In the genomic region with DNA sequence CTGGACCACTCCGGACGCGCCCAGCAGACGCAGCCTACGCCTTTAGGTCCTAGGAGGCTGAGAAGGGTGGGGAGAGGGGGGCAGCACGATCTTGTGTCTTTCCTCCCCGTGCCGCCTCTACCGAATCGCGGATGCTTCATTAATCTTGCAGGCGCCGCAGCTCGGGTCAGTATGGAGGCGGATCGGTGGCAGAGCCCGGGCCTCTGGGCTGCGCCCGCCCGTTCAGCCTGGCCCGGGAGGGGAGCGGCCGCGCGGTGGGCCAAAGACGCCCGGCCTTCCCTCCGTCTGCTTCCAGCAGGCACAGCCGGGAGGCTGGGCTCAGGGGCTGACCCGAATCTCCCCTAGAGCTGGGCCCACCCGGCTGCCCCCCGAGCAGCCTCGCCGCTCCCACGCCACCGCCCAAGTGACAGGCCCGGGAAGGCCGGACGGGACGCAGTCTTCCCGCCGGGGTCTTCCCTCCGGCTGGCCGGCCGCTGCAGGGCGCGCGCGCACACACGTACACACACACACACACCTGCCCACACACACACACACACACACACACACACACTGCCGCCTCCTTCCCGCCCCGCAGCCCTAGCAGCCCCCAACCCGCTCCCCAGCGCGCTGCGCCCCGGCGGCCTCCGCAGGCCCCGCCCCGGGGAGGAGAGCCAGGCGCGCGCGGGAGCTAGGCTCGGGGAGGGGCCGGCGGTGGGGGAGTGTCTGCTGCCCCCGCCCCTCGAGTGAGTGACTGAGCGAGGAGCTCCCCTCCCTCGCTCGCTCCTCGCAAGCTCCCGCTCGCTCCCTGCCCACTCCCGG, we compare ENCODE assay signal across 8 cellular contexts. TPM values are rescaled to one million over a fixed set of nuclear protein-coding genes. Genes with fewer than 3 reads are reported as not detected.
DNase-seq lines count a peak whose midpoint lies in the region; ATAC-seq and TF ChIP-seq lines count a peak whose summit lies in the region.

A gene with protein sequence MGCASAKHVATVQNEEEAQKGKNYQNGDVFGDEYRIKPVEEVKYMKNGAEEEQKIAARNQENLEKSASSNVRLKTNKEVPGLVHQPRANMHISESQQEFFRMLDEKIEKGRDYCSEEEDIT (plus strand): TSS at position 759 of the 798 bp plus-strand sequence. CDS start 90,481 bp downstream, outside the sequence.

- H3K4me1 ChIP-seq in ascending aorta (peaks cover 0 to 5% of the 10 kb centered on the region in 2 donors), right atrium auricular region (peaks cover 0 to 25% of the 10 kb centered on the region in 2 donors), prostate gland (replicated peaks) (no peaks in the 10 kb centered on the region), upper lobe of right lung (peaks cover 9% of the 10 kb centered on the region)

- H3K27ac Mint-ChIP-seq in T-helper 17 cell: no peak within 1 kb of the TSS

- intact Hi-C loops in ascending aorta (cut with DNase I) (loop anchor here (5.0 to 10.0 kb wide), 6 partner anchors 121 to 914 kb away; a partner anchor contains a TSS), prostate gland (cut with DNase I) (loop anchor here (2.0 to 10.0 kb wide), 4 partner anchors 96 to 312 kb away; no protein-coding TSS in a partner anchor), upper lobe of right lung (cut with DNase I) (no loop called here)

- peaks cover 6% of the 10 kb centered on the region for H3K36me3 Mint-ChIP-seq in T-helper 17 cell (ENCODE audit: low read depth)

- H3K27me3 ChIP-seq in ascending aorta: no peaks in the 10 kb centered on the region
- no peaks in the 10 kb centered on the region for H3K27me3 ChIP-seq in right atrium auricular region
- H3K27me3 ChIP-seq in prostate gland (replicated peaks; ENCODE audit: insufficient read depth): no peaks in the 10 kb centered on the region
- no peaks in the 10 kb centered on the region for H3K27me3 ChIP-seq in upper lobe of right lung

- H3K4me1 Mint-ChIP-seq in T-helper 17 cell: peaks cover 13% of the 10 kb centered on the region

- peak within 1 kb of the TSS; percentile 92 for H3K4me3 Mint-ChIP-seq in T-helper 17 cell

- H3K9me3 ChIP-seq in T-helper 17 cell (ENCODE audit: control insufficient read depth, low read length, poor library complexity, severe bottlenecking): no peaks in the 10 kb centered on the region
- H3K9me3 ChIP-seq in ascending aorta: no peaks in the 10 kb centered on the region
- H3K9me3 ChIP-seq in right atrium auricular region: no peaks in the 10 kb centered on the region
- no peaks in the 10 kb centered on the region for H3K9me3 ChIP-seq in prostate gland
- H3K9me3 ChIP-seq in upper lobe of right lung: no peaks in the 10 kb centered on the region

- TF ChIP-seq CTCF in ascending aorta (IDR thresholded peaks at IDR 0.05) (no peak), right atrium auricular region (IDR thresholded peaks at IDR 0.05) (no peak), prostate gland (IDR thresholded peaks at IDR 0.05) (peak in 1 of 4 experiments; percentile 5), upper lobe of right lung (IDR thresholded peaks at IDR 0.05) (no peak)

- peak; percentile 63 for DNase-seq in GM04504 (ENCODE audit: low read depth)
- peak; percentile 89 for DNase-seq in NCI-H128 (lab: John Stamatoyannopoulos, UW; ENCODE audit: unreplicated experiment)
- DNase-seq in T-helper 17 cell: peak; percentile 21 to 36 (median 29)
- DNase-seq in ascending aorta (ENCODE audit: low spot score in 2 of 2): peak; percentile 54 to 93
- peak; percentile 87 for DNase-seq in right atrium auricular region (ENCODE audit: low spot score)
- DNase-seq in prostate gland (ENCODE audit: low spot score): peak; percentile 93
- peak; percentile 93 for DNase-seq in upper lobe of right lung

- H3K4me3 ChIP-seq in ascending aorta (peak within 1 kb of the TSS; percentile 87 to 98), right atrium auricular region (peak within 1 kb of the TSS; percentile 96 to 97), prostate gland (peak within 1 kb of the TSS; percentile 98), upper lobe of right lung (peak within 1 kb of the TSS; percentile 86)

- H3K36me3 ChIP-seq in ascending aorta (no peaks in the 10 kb centered on the region), right atrium auricular region (no peaks in the 10 kb centered on the region), prostate gland (no peaks in the 10 kb centered on the region), upper lobe of right lung (no peaks in the 10 kb centered on the region)

- H3K27ac ChIP-seq in ascending aorta (peak within 1 kb of the TSS; percentile 73 to 75), right atrium auricular region (peak within 1 kb of the TSS; percentile 94 to 96), prostate gland (peak within 1 kb of the TSS; percentile 93 to 94), upper lobe of right lung (peak within 1 kb of the TSS; percentile 82)

- WGBS in prostate gland: under 1% methylated on average over 38 of the region's 78 CpGs

- H3K27me3 Mint-ChIP-seq in T-helper 17 cell: peaks cover 82% of the 10 kb centered on the region

- peak; percentile 95 for TF ChIP-seq POLR2A in prostate gland (IDR thresholded peaks at IDR 0.05)

- peak; percentile 83 for ATAC-seq in HG02588 (IDR thresholded peaks at IDR 0.05; ENCODE audit: unreplicated experiment)
- ATAC-seq in T-helper 17 cell: peak; percentile 88
- ATAC-seq in upper lobe of right lung: peak; percentile 98

RNA-seq across cellular contexts. Expression of the gene that starts here (rescaled TPM):
- total RNA-seq in T-helper 17 cell (1 to 10 TPM in 1 of 2 donors, under 1 TPM in 1; 0.78 to 1.1 TPM), ascending aorta (21.8 TPM), right atrium auricular region (10 to 100 TPM; 49.4 to 78.5 TPM), prostate gland (10 to 100 TPM; 28.8 to 79.3 TPM), upper lobe of right lung (78.8 TPM)

Comparison
In these comparisons a context has a peak if more than half of its experiments do, and no peak if none do; other contexts are left out.
1. Peak in every context shown above with its lines: DNase-seq, ATAC-seq, H3K4me3 ChIP-seq and H3K27ac ChIP-seq.
2. RNA of the gene that starts here (total RNA-seq): 28.8 to 79.3 TPM in prostate gland, 78.8 TPM in upper lobe of right lung (single experiment), 49.4 to 78.5 TPM in right atrium auricular region and 21.8 TPM in ascending aorta (single experiment); 0.78 to 1.1 TPM in T-helper 17 cell; every median in the first group is over 10 times any median in the second.
3. DNase-seq: peak in every context shown above with its lines; median percentile 93 in prostate gland; 93 in upper lobe of right lung; 89 in NCI-H128; 87 in right atrium auricular region; 74 in ascending aorta; 63 in GM04504; 29 in T-helper 17 cell.